Comparison of ENCODE assay signal across 7 cellular contexts in the genomic region with DNA sequence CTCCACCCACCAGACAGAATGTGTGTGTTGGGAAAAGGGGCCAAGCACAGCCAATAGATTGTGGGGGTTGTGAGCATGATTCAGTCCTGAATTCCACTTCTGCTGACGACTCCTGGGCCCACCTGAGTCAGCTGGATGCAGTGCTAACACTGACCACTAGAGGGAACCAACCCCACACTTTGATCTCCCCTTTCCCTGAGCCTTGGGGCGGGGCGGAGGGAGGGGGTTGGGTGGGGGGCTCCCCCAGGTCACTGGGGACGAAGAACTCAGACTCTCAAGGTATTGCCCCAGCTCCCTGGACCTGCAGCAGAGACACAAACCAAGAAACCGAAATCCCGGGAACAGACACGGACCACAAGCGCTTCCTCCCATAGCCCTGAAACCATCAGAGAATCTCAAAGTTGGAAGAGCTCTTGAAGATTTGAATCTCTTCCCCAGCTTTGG. TPM values are rescaled to one million over a fixed set of nuclear protein-coding genes. Genes with fewer than 3 reads are reported as not detected.
DNase-seq lines count a peak whose midpoint lies in the region; ATAC-seq and TF ChIP-seq lines count a peak whose summit lies in the region.
"Had no signal": no experiment of that assay in that cellular context is flagged by ENCODE, and none has a peak within 500 bp of the region (broad histone marks: within the 10 kb centered on the region; RNA-seq: fewer than 3 reads in every experiment).

No MANE protein-coding gene starts in this region.

- H3K27me3 Mint-ChIP-seq in nephron progenitor cell (ENCODE audit: low read depth, poor library complexity) = peaks cover 65% of the 10 kb centered on the region

- ATAC-seq in Panc1 = peak; percentile 79
- no peak for ATAC-seq in HG03460 (IDR thresholded peaks at IDR 0.05; ENCODE audit: unreplicated experiment)

- H3K36me3 ChIP-seq in Panc1 (ENCODE audit: control insufficient read depth, insufficient read depth, low read length) = no peaks in the 10 kb centered on the region
- H3K36me3 ChIP-seq: SJSA1 had no signal

- H3K4me3 Mint-ChIP-seq in nephron progenitor cell = no peak overlapping the region

- H3K27ac ChIP-seq in Panc1 (ENCODE audit: low read length) = no peak overlapping the region
- H3K27ac ChIP-seq: SJSA1 had no signal

- H3K4me1 Mint-ChIP-seq in nephron progenitor cell = peaks cover 5% of the 10 kb centered on the region

- H3K27ac Mint-ChIP-seq in nephron progenitor cell = no peak overlapping the region

- DNase-seq in ELR (ENCODE audit: low read depth) = peak; percentile 62
- DNase-seq in Panc1 (ENCODE audit: low read depth, low spot score) = peak; percentile 27
- peak; percentile 46 for DNase-seq in astrocyte of the hippocampus (ENCODE audit: low read depth, low spot score)
- DNase-seq in nephron progenitor cell = peak; percentile 77
- DNase-seq in NCI-H226 = no peak

- no peak overlapping the region for H3K4me3 ChIP-seq in Panc1 (ENCODE audit: low read depth in 2 of 2, low read length in 2 of 2)
- H3K4me3 ChIP-seq: SJSA1 had no signal

- in situ Hi-C loops in Panc1 (cut with HindIII; ENCODE audit: low pct_unique_long_range_greater_than_20kb, low sequenced_read_pairs) = no loop called here

- H3K36me3 Mint-ChIP-seq in nephron progenitor cell (ENCODE audit: low read depth) = no peaks in the 10 kb centered on the region

- BruUV-seq in Panc1 (replicated peaks; lab: Mats Ljungman, UMichigan) = no TSS peak

- H3K9me3 Mint-ChIP-seq in nephron progenitor cell = no peaks in the 10 kb centered on the region

- no peaks in the 10 kb centered on the region; the same call in 1 of the 2 replicates for H3K27me3 ChIP-seq in Panc1 (ENCODE audit: control insufficient read depth, insufficient read depth, low read length)

- TF ChIP-seq CTCF in Panc1 (IDR thresholded peaks at IDR 0.05) (peak; percentile 82), nephron progenitor cell (IDR thresholded peaks at IDR 0.05) (peak; percentile 80)

- intact Hi-C loops in Panc1 (cut with micrococcal nuclease; ENCODE audit: unreplicated experiment) = loop anchor here (10.0 kb wide), 3 partner anchors 83 to 223 kb away; a partner anchor contains a TSS

- POLR2A ChIA-PET in Panc1 (lab: Charles Lee) = no interaction called here

- CTCF ChIA-PET in Panc1 (lab: Charles Lee) = interaction anchor here (0.5 to 2.0 kb wide), 9 partner anchors 35 to 495 kb away, joined by 3 to 9 read pairs (median 6); no protein-coding TSS in a partner anchor

- no peaks in the 10 kb centered on the region for H3K4me1 ChIP-seq in Panc1 (ENCODE audit: control insufficient read depth, insufficient read depth, low read length)
- H3K4me1 ChIP-seq: SJSA1 had no signal

- no peaks in the 10 kb centered on the region for H3K9me3 ChIP-seq in Panc1 (ENCODE audit: control insufficient read depth, insufficient read depth, low read depth, low read length)
- H3K9me3 ChIP-seq: SJSA1 had no signal

RNA-seq across cellular contexts. Expression of a gene that starts 0.6 kb away (rescaled TPM):
- not detected for total RNA-seq in Panc1 (2021; ENCODE audit: unreplicated experiment)
- polyA plus RNA-seq in Panc1 (2012; ENCODE audit: insufficient read length) = not detected
- total RNA-seq: SJSA1 had no signal

RNA-seq across cellular contexts. Expression of a gene that starts 7.0 kb away (rescaled TPM):
- total RNA-seq in Panc1 (2021; ENCODE audit: unreplicated experiment) = not detected
- polyA plus RNA-seq in Panc1 (2012; ENCODE audit: insufficient read length) = not detected
- total RNA-seq: SJSA1 had no signal

RNA-seq across cellular contexts. Expression of a gene that starts 15.3 kb away (rescaled TPM):
- not detected for total RNA-seq in Panc1 (2021; ENCODE audit: unreplicated experiment)
- not detected for polyA plus RNA-seq in Panc1 (2012; ENCODE audit: insufficient read length)
- total RNA-seq: SJSA1 had no signal

RNA-seq across cellular contexts. Expression of a gene that starts 20.5 kb away (rescaled TPM):
- total RNA-seq in Panc1 (2021; ENCODE audit: unreplicated experiment) = not detected
- not detected for polyA plus RNA-seq in Panc1 (2012; ENCODE audit: insufficient read length)
- total RNA-seq: SJSA1 had no signal

RNA-seq across cellular contexts. Expression of a gene that starts 29.9 kb away (rescaled TPM):
- total RNA-seq in Panc1 (2021; ENCODE audit: unreplicated experiment) = not detected
- not detected for polyA plus RNA-seq in Panc1 (2012; ENCODE audit: insufficient read length)
- total RNA-seq: SJSA1 had no signal
